Comparison of ENCODE assay signal across 15 cellular contexts in the genomic region with DNA sequence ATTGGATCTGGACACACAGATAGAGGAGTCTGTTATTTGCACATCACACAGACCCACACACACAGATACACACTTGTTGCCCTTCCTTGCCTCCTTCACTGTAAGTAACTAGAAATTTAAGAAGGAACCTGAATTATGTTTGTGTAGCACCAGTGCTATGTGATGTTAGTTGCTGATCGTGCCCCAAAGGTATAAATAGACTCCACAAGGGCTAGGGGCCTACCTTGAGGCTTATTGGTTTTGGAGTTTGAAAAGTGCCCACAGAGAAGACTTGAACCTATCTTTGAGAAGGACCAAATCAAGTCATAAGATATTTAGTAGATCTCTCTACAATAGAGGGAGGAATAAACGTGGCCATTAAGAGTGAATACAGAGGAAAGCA. TPM values are rescaled to one million over a fixed set of nuclear protein-coding genes. Genes with fewer than 3 reads are reported as not detected.
DNase-seq lines count a peak whose midpoint lies in the region; ATAC-seq and TF ChIP-seq lines count a peak whose summit lies in the region.
"Had no signal": no experiment of that assay in that cellular context is flagged by ENCODE, and none has a peak within 500 bp of the region (broad histone marks: within the 10 kb centered on the region; RNA-seq: fewer than 3 reads in every experiment).

No MANE protein-coding gene starts in this region.

- H3K9me2 ChIP-seq in MM.1S (replicated peaks; ENCODE audit: insufficient read depth, low read length), result no peaks in the 10 kb centered on the region

- TF ChIP-seq CTCF in AG04449 (IDR thresholded peaks at IDR 0.05; ENCODE audit: insufficient read depth, low read length, missing control alignments), result no peak
- no peak for TF ChIP-seq CTCF in fibroblast of villous mesenchyme (IDR thresholded peaks at IDR 0.05; ENCODE audit: insufficient read depth, low read depth, low read length)
- TF ChIP-seq CTCF in sigmoid colon (IDR thresholded peaks at IDR 0.05), result no peak
- no peak for TF ChIP-seq CTCF in MM.1S (IDR thresholded peaks at IDR 0.05; ENCODE audit: low read length)

- no peaks in the 10 kb centered on the region for H3K36me3 ChIP-seq in SJSA1
- H3K36me3 ChIP-seq in sigmoid colon, result no peaks in the 10 kb centered on the region
- H3K36me3 ChIP-seq in MM.1S (replicated peaks; ENCODE audit: insufficient read depth, low read length), result no peaks in the 10 kb centered on the region
- H3K36me3 ChIP-seq: HAP-1, MG63 had no signal

- H3K4me3 ChIP-seq in AG04449 (ENCODE audit: low read depth, low read length), result peak overlapping the region; percentile 3; the same call in 1 of the 2 replicates
- H3K4me3 ChIP-seq in SJSA1, result no peak overlapping the region
- H3K4me3 ChIP-seq in fibroblast of villous mesenchyme (ENCODE audit: low read depth, low read length), result peak overlapping the region; percentile 5
- no peak overlapping the region for H3K4me3 ChIP-seq in sigmoid colon
- no peak overlapping the region for H3K4me3 ChIP-seq in MM.1S (ENCODE audit: low read length)
- H3K4me3 ChIP-seq: body of pancreas, GM12878, HAP-1, MG63, mucosa of descending colon had no signal

- no peak overlapping the region for H3K4me2 ChIP-seq in MM.1S (ENCODE audit: low read depth, low read length)

- H3F3A ChIP-seq in MM.1S (ENCODE audit: insufficient read depth, low read length), result no peaks in the 10 kb centered on the region

- no peak for TF ChIP-seq POLR2A in sigmoid colon (IDR thresholded peaks at IDR 0.05)

- H3K9ac ChIP-seq in MM.1S (ENCODE audit: low read length), result no peak overlapping the region

- DNase-seq in AG04449 (ENCODE audit: low read depth, low spot score) (no peak), SJSA1 (ENCODE audit: low read depth in 1 of 2, low spot score in 2 of 2) (no peak), fibroblast of villous mesenchyme (ENCODE audit: low read depth) (no peak), sigmoid colon (peak; percentile 12), MM.1S (no peak), anterior cingulate cortex (lab: John Stamatoyannopoulos, UW) (no peak), NCI-H1092 treated with DMSO at 0.1 percent for 48 hours (lab: John Stamatoyannopoulos, UW) (no peak)
- DNase-seq: activated CD4-positive, alpha-beta T cell treated with anti-CD3 and anti-CD28 coated beads, Interleukin-2, amount 50 U/mL, for 4 hours; DND-41 had no signal

- no peak for ATAC-seq in GM21360 (IDR thresholded peaks at IDR 0.05; ENCODE audit: unreplicated experiment)
- ATAC-seq: body of pancreas had no signal

- no peak for TF ChIP-seq EP300 in sigmoid colon (IDR thresholded peaks at IDR 0.05)

- CTCF ChIA-PET in AG04449 (lab: Yijun Ruan, JAX), result interaction anchor here (0.7 to 2.3 kb wide), 4 partner anchors 8 to 37 kb away, joined by 3 to 8 read pairs (median 3); no protein-coding TSS in a partner anchor

- 73 to 87% methylated on average over 2 of the region's 2 CpGs for WGBS in sigmoid colon, 2 donors

- H4K20me1 ChIP-seq in MM.1S (ENCODE audit: insufficient read depth, low read length), result no peaks in the 10 kb centered on the region

- POLR2A ChIA-PET in AG04449 (lab: Yijun Ruan, JAX), result interaction anchor here (0.6 to 5.1 kb wide), 6 partner anchors 9 to 663 kb away, joined by 3 to 27 read pairs (median 12); partner anchors contain the start of gene TGFBI

- no peak overlapping the region for H2AFZ ChIP-seq in MM.1S (ENCODE audit: low read length)

- H3K79me2 ChIP-seq in MM.1S (ENCODE audit: low read length), result no peaks in the 10 kb centered on the region

- H3K27ac ChIP-seq in SJSA1 (peak overlapping the region; percentile 97), sigmoid colon (peak overlapping the region; percentile 5 to 84 (median 72)), MM.1S (ENCODE audit: low read length) (no peak overlapping the region)

- intact Hi-C loops in sigmoid colon (cut with DNase I), result loop anchor here (2.0 kb wide), 1 partner anchor 39 kb away; no protein-coding TSS in a partner anchor

- H3K27me3 ChIP-seq in SJSA1 (replicated peaks), result no peaks in the 10 kb centered on the region
- no peaks in the 10 kb centered on the region for H3K27me3 ChIP-seq in sigmoid colon
- H3K27me3 ChIP-seq in MM.1S (replicated peaks; ENCODE audit: insufficient read depth, low read length), result no peaks in the 10 kb centered on the region
- H3K27me3 ChIP-seq: body of pancreas, MG63 had no signal

- H3K9me3 ChIP-seq in SJSA1 (replicated peaks), result no peaks in the 10 kb centered on the region
- H3K9me3 ChIP-seq in sigmoid colon, result no peaks in the 10 kb centered on the region
- H3K9me3 ChIP-seq in MM.1S (replicated peaks; ENCODE audit: insufficient read depth, low read length), result no peaks in the 10 kb centered on the region
- H3K9me3 ChIP-seq: body of pancreas, HAP-1, mucosa of descending colon had no signal

- H3K4me1 ChIP-seq in SJSA1 (replicated peaks) (peaks cover 66% of the 10 kb centered on the region), sigmoid colon (peaks cover 0 to 81% (median 60%) of the 10 kb centered on the region in 4 donors), MM.1S (ENCODE audit: low read length) (no peaks in the 10 kb centered on the region)
- H3K4me1 ChIP-seq: HAP-1 had no signal

RNA-seq across cellular contexts. Expression of gene TGFBI, which starts 8.8 kb away (rescaled TPM):
- total RNA-seq in SJSA1 (2014; rRNA removed; shearing (Covaris generic)), result 172 and 185 TPM in 2 replicates
- total RNA-seq in fibroblast of villous mesenchyme, result 281 and 496 TPM in 2 replicates
- total RNA-seq in sigmoid colon, result 100 to 1,000 TPM in 2 of 4 donors, 10 to 100 TPM in 2; 49.2 to 178 (median 91.6) TPM
- polyA plus RNA-seq in sigmoid colon, result 100 to 1,000 TPM in 1 of 3 donors, 10 to 100 TPM in 2; 48.6 to 106 (median 65.3) TPM

Comparison
In these comparisons a context has a peak if more than half of its experiments do, and no peak if none do; other contexts are left out.
1. H3K4me3 ChIP-seq: peak in AG04449 (single experiment) and fibroblast of villous mesenchyme (single experiment); none in SJSA1 (single experiment), sigmoid colon (0 of 4) and MM.1S (single experiment).